Comparison of ENCODE assay signal across 8 cellular contexts in genomic region chr12:119216084-119216483, GRCh38. TPM values are rescaled to one million over a fixed set of nuclear protein-coding genes. Genes with fewer than 3 reads are reported as not detected.
"Had no signal": no experiment of that assay in that cellular context is flagged by ENCODE, and none has a peak within 500 bp of the region (broad histone marks: within the 10 kb centered on the region; RNA-seq: fewer than 3 reads in every experiment).

No MANE protein-coding gene starts in this region.

- H3K9ac ChIP-seq: KMS-11 had no signal

- DNase-seq: IMR-90, KBM-7, KG1 had no signal

- H3K4me2 ChIP-seq: KMS-11 had no signal

- ATAC-seq: HepG2 had no signal

- FAIRE-seq: HepG2, HTR-8/SVneo had no signal

- H3K27ac ChIP-seq: HL-60, KMS-11 had no signal

RNA-seq across cellular contexts. Expression of gene HSPB8, which starts 37.4 kb away (rescaled TPM):
- polyA plus RNA-seq: IgD-negative memory B cell had no signal
